ENCODE assay signal across 7 cellular contexts in genomic region chr19:38769635-38770211, GRCh38. TPM values are rescaled to one million over a fixed set of nuclear protein-coding genes. Genes with fewer than 3 reads are reported as not detected.
DNase-seq lines count a peak whose midpoint lies in the region; ATAC-seq and TF ChIP-seq lines count a peak whose summit lies in the region.

No MANE protein-coding gene starts in this region.

- peaks cover 12% of the 10 kb centered on the region for H3K4me1 ChIP-seq in lower lobe of right lung

- peak; percentile 52 for TF ChIP-seq POLR2A in GM18526 (IDR thresholded peaks at IDR 0.05; ENCODE audit: extremely low read depth, insufficient read length)

- H3K9me3 Mint-ChIP-seq in activated CD4-positive, alpha-beta memory T cell treated with anti-CD3 and anti-CD28 coated beads, Interleukin-2, amount 10 ng/mL, durations not matched to agents 7 days and 5 days, result no peaks in the 10 kb centered on the region

- peaks cover 2% of the 10 kb centered on the region for H3K27me3 Mint-ChIP-seq in activated CD4-positive, alpha-beta memory T cell treated with anti-CD3 and anti-CD28 coated beads, Interleukin-2, amount 10 ng/mL, durations not matched to agents 7 days and 5 days

- no peaks in the 10 kb centered on the region for H3K9me3 ChIP-seq in lower lobe of right lung

- H3K36me3 Mint-ChIP-seq in activated CD4-positive, alpha-beta memory T cell treated with anti-CD3 and anti-CD28 coated beads, Interleukin-2, amount 10 ng/mL, durations not matched to agents 7 days and 5 days (ENCODE audit: low read depth), result no peaks in the 10 kb centered on the region

- peak overlapping the region; percentile 74 for H3K27ac ChIP-seq in lower lobe of right lung

- peak; percentile 87 for TF ChIP-seq CTCF in lower lobe of right lung (IDR thresholded peaks at IDR 0.05)

- POLR2A ChIA-PET in activated CD4-positive, alpha-beta memory T cell treated with anti-CD3 and anti-CD28 coated beads, Interleukin-2, amount 10 ng/mL, durations not matched to agents 7 days and 5 days (lab: Charles Lee), result interaction anchor here (0.6 to 1.7 kb wide), 16 partner anchors 14 to 161 kb away, joined by 3 to 8 read pairs (median 5); partner anchors contain the start of genes ACTN4, MRPS12, NFKBIB and RINL

- peak overlapping the region; percentile 52 for H3K4me3 Mint-ChIP-seq in activated CD4-positive, alpha-beta memory T cell treated with anti-CD3 and anti-CD28 coated beads, Interleukin-2, amount 10 ng/mL, durations not matched to agents 7 days and 5 days

- peak; percentile 93 for DNase-seq in activated CD4-positive, alpha-beta memory T cell treated with anti-CD3 and anti-CD28 coated beads, Interleukin-2, amount 10 ng/mL, durations not matched to agents 7 days and 5 days
- DNase-seq in ecto neural progenitor cell (ENCODE audit: low spot score) (peak; percentile 85), lower lobe of right lung (peak; percentile 95)
- peak; percentile 74 to 85 (median 85) for DNase-seq in stimulated activated CD4-positive, alpha-beta T cell treated with anti-CD3 and anti-CD28 coated beads, TNF-alpha, amount 100 ng/mL, for 1 hour (ENCODE audit: low read depth in 3 of 3, low spot score in 1 of 3)

- CTCF ChIA-PET in activated CD4-positive, alpha-beta memory T cell treated with anti-CD3 and anti-CD28 coated beads, Interleukin-2, amount 10 ng/mL, durations not matched to agents 7 days and 5 days (lab: Charles Lee), result interaction anchor here (0.6 to 1.7 kb wide), 26 partner anchors 8 to 367 kb away, joined by 3 to 16 read pairs (median 4); partner anchors contain the start of genes ACTN4, ECH1, EIF3K and FAM98C

- intact Hi-C loops in lower lobe of right lung (cut with DNase I), result no loop called here

- H3K27me3 ChIP-seq in lower lobe of right lung (ENCODE audit: low read depth), result no peaks in the 10 kb centered on the region

- ATAC-seq in HG03520 (IDR thresholded peaks at IDR 0.05; ENCODE audit: unreplicated experiment) (peak; percentile 67), lower lobe of right lung (peak; percentile 86 to 94), HG02870 (IDR thresholded peaks at IDR 0.05; ENCODE audit: unreplicated experiment) (no peak)

- H3K4me3 ChIP-seq in lower lobe of right lung, result peak overlapping the region; percentile 42

- peak overlapping the region; percentile 70 for H3K27ac Mint-ChIP-seq in activated CD4-positive, alpha-beta memory T cell treated with anti-CD3 and anti-CD28 coated beads, Interleukin-2, amount 10 ng/mL, durations not matched to agents 7 days and 5 days

- peaks cover 12% of the 10 kb centered on the region for H3K4me1 Mint-ChIP-seq in activated CD4-positive, alpha-beta memory T cell treated with anti-CD3 and anti-CD28 coated beads, Interleukin-2, amount 10 ng/mL, durations not matched to agents 7 days and 5 days

- H3K36me3 ChIP-seq in lower lobe of right lung, result no peaks in the 10 kb centered on the region

RNA-seq across cellular contexts. Expression of gene LGALS7, which starts 3.6 kb away (rescaled TPM):
- total RNA-seq in activated CD4-positive, alpha-beta memory T cell treated with anti-CD3 and anti-CD28 coated beads, Interleukin-2, amount 10 ng/mL, durations not matched to agents 7 days and 5 days, result not detected
- total RNA-seq in lower lobe of right lung, result not detected

RNA-seq across cellular contexts. Expression of gene LGALS7B, which starts 19.3 kb away (rescaled TPM):
- total RNA-seq in activated CD4-positive, alpha-beta memory T cell treated with anti-CD3 and anti-CD28 coated beads, Interleukin-2, amount 10 ng/mL, durations not matched to agents 7 days and 5 days, result not detected
- not detected for total RNA-seq in lower lobe of right lung

RNA-seq across cellular contexts. Expression of gene CAPN12, which starts 25.4 kb away (rescaled TPM):
- total RNA-seq in activated CD4-positive, alpha-beta memory T cell treated with anti-CD3 and anti-CD28 coated beads, Interleukin-2, amount 10 ng/mL, durations not matched to agents 7 days and 5 days, result 10 to 100 TPM; 22.9 to 24.9 TPM
- total RNA-seq in lower lobe of right lung, result 18.2 TPM

RNA-seq across cellular contexts. Expression of gene LGALS4, which starts 43.0 kb away (rescaled TPM):
- under 1 TPM; 0.81 to 0.93 TPM for total RNA-seq in activated CD4-positive, alpha-beta memory T cell treated with anti-CD3 and anti-CD28 coated beads, Interleukin-2, amount 10 ng/mL, durations not matched to agents 7 days and 5 days
- 4.2 TPM for total RNA-seq in lower lobe of right lung
